1 cellular context compared by ENCODE assay signal in the genomic region with DNA sequence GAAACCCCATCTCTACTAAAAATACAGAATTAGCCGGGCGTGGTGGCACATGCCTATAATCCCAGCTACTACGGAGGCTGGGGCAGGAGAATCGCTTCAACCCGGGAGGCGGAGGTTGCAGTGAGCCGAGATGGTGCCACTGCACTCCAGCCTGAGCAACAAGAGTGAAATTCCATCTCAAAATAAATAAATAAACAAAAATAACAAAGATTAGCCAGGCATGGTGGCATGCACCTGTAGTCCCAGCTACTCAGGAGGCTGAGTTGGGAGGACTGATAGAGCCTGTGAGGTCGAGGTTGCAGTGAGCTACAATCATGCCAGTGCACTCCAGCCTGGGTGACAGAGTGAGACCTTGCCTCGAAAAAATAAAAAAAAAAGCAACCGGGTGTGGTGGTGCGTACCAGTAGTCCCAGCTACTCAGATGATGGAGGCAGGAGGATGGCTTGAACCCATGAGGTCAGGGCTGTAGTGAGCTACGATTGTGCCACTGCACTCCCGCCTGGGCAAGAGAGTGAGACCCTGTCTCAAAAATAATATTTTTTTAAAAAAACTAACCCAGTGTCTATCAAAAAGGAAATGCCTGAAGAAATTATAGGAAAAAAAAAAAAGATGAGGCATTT.
TF ChIP-seq lines count a peak whose summit lies in the region.

No MANE protein-coding gene starts in this region.

TF ChIP-seq in GM12878, 131 proteins besides CTCF, POLR2A, EP300 and RAD21:
- TF ChIP-seq NBN (IDR thresholded peaks at IDR 0.05) (0 out of 2 replicates have a peak, but pooled peaks have one; percentile 11), BHLHE40 (IDR thresholded peaks at IDR 0.05; ENCODE audit: borderline replicate concordance in 1 of 2, low read depth in 2 of 2, low read length in 1 of 2) (peak in 1 of 2 experiments; percentile 62; a peak in 1 of 4 replicates)
